ENCODE assay signal across 8 cellular contexts in the genomic region with DNA sequence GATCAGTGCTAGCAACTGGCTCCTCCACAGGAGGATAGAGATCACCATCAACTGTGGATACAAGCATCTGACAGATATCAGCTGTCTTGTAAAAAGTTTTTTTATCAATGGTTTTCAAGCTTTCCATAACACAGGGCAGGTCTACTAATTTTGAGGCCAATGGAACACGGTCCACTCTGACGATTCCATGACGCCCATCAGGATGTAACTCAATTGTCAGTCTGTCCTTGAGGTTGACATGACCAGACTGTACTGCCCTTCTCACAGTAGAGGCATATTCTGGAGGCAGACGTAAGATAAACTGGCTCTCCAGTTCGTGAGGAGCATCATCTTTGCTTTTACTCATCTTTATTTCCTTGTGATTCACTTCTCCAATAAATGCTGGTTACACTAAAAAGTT. TPM values are rescaled to one million over a fixed set of nuclear protein-coding genes. Genes with fewer than 3 reads are reported as not detected.
DNase-seq lines count a peak whose midpoint lies in the region; ATAC-seq and TF ChIP-seq lines count a peak whose summit lies in the region.

No MANE protein-coding gene starts in this region.

- H3K9me3 Mint-ChIP-seq in brain: peaks cover 77 to 88% (median 80%) of the 10 kb centered on the region in 5 experiments

- no peak for ATAC-seq in heart left ventricle
- no peak for ATAC-seq in left cardiac atrium
- ATAC-seq in HG03442 (IDR thresholded peaks at IDR 0.05; ENCODE audit: unreplicated experiment): no peak
- no peak for ATAC-seq in GM18502 (IDR thresholded peaks at IDR 0.05; ENCODE audit: poor library complexity, unreplicated experiment)

- H3K27me3 Mint-ChIP-seq in brain: peaks cover 30% of the 10 kb centered on the region

- 58 to 68% (median 60%) methylated on average over 5 of the region's 5 CpGs for WGBS in heart left ventricle, 4 donors
- WGBS in mesendoderm (ENCODE audit: extremely low coverage, insufficient coverage, low lambda C conversion rate): no CpG with 5 or more reads among the region's 5 CpGs

- H3K4me1 ChIP-seq in heart left ventricle (peaks cover 0 to 18% (median 8%) of the 10 kb centered on the region in 12 donors), mesendoderm (ENCODE audit: control insufficient read depth, low read depth, low read length) (no peaks in the 10 kb centered on the region), uterus (no peaks in the 10 kb centered on the region)

- H3K9me3 ChIP-seq in heart left ventricle: peaks cover 4 to 81% (median 57%) of the 10 kb centered on the region in 12 donors
- H3K9me3 ChIP-seq in uterus: peaks cover 14 to 62% of the 10 kb centered on the region in 2 donors

- peak overlapping the region; percentile 94 to 99 (median 98) for H3K4me3 Mint-ChIP-seq in brain

- H3K9ac ChIP-seq in mesendoderm (ENCODE audit: low read length): peak overlapping the region; percentile 68

- peak overlapping the region; percentile 32 to 88 (median 74) for H3K4me3 ChIP-seq in heart left ventricle
- H3K4me3 ChIP-seq in mesendoderm (ENCODE audit: low read length): peak overlapping the region; percentile 80
- peak overlapping the region; percentile 62 to 72 for H3K4me3 ChIP-seq in uterus

- peak overlapping the region; percentile 86 for H3K4me2 ChIP-seq in mesendoderm (ENCODE audit: low read length)

- H3K36me3 ChIP-seq in heart left ventricle (peaks cover 0 to 46% (median 13%) of the 10 kb centered on the region in 9 donors), mesendoderm (ENCODE audit: control insufficient read depth, insufficient read depth, low read length) (peaks cover 4% of the 10 kb centered on the region), uterus (no peaks in the 10 kb centered on the region)

- H3K23ac ChIP-seq in mesendoderm (ENCODE audit: low read length): no peak overlapping the region

- DNase-seq in heart left ventricle: no peak
- no peak for DNase-seq in left cardiac atrium
- peak; percentile 3 for DNase-seq in mesendoderm
- no peak for DNase-seq in uterus
- no peak for DNase-seq in NCI-H2171 treated with DMSO at 0.1 percent for 48 hours (lab: John Stamatoyannopoulos, UW)

- H3K4me1 Mint-ChIP-seq in brain: peaks cover 54% of the 10 kb centered on the region

- intact Hi-C loops in heart left ventricle (cut with DNase I): loop anchor here in 6 of 10 donors (2.0 to 10.0 kb wide), 5 partner anchors 75 to 245 kb away; partner anchors contain the start of gene PCDHB15 (in 1 of the 6)
- intact Hi-C loops in left cardiac atrium (cut with DNase I): loop anchor here in 1 of 2 donors (5.0 kb wide), 1 partner anchor 243 kb away; no protein-coding TSS in a partner anchor
- intact Hi-C loops in uterus (cut with DNase I; ENCODE audit: low total_unique reads): no loop called here

- H4K8ac ChIP-seq in mesendoderm (ENCODE audit: low read depth, low read length): no peak overlapping the region

- H2BK120ac ChIP-seq in mesendoderm (ENCODE audit: low read depth, low read length): no peak overlapping the region

- TF ChIP-seq POLR2A in heart left ventricle (IDR thresholded peaks at IDR 0.05): no peak
- TF ChIP-seq POLR2A in uterus (IDR thresholded peaks at IDR 0.05): no peak

- peaks cover 75% of the 10 kb centered on the region for H3K36me3 Mint-ChIP-seq in brain

- peak overlapping the region; percentile 31 for H3K56ac ChIP-seq in mesendoderm (ENCODE audit: low read length)

- no peak overlapping the region for H2AK5ac ChIP-seq in mesendoderm (ENCODE audit: low read length)

- H3K27ac Mint-ChIP-seq in brain: peak overlapping the region; percentile 99 to 100 (median 99)

- no peak for TF ChIP-seq CTCF in heart left ventricle (IDR thresholded peaks at IDR 0.05)
- no peak for TF ChIP-seq CTCF in brain (conservative IDR thresholded peaks at IDR 0.05)
- TF ChIP-seq CTCF in uterus (IDR thresholded peaks at IDR 0.05): no peak

- no peak overlapping the region for H3K4ac ChIP-seq in mesendoderm (ENCODE audit: low read depth, low read length)

- H3K79me1 ChIP-seq in mesendoderm (ENCODE audit: low read length): peaks cover 10% of the 10 kb centered on the region

- no peak overlapping the region for H2BK5ac ChIP-seq in mesendoderm (ENCODE audit: low read length)

- H3K18ac ChIP-seq in mesendoderm (ENCODE audit: low read length): no peak overlapping the region

- peaks cover 19% of the 10 kb centered on the region for H3K79me2 ChIP-seq in mesendoderm (ENCODE audit: control insufficient read depth, insufficient read depth, low read length)

- no peaks in the 10 kb centered on the region for H3K27me3 ChIP-seq in heart left ventricle
- no peaks in the 10 kb centered on the region for H3K27me3 ChIP-seq in mesendoderm (ENCODE audit: insufficient read depth, low read length, poor library complexity)
- H3K27me3 ChIP-seq in uterus: no peaks in the 10 kb centered on the region

- peak overlapping the region in 9 of 12 donors; percentile 87 to 97 (median 93) for H3K27ac ChIP-seq in heart left ventricle
- no peak overlapping the region for H3K27ac ChIP-seq in mesendoderm (ENCODE audit: low read depth, low read length)
- peak overlapping the region in 1 of 2 donors; percentile 92 for H3K27ac ChIP-seq in uterus

- no peak overlapping the region for H2BK15ac ChIP-seq in mesendoderm (replicated peaks; ENCODE audit: low read depth)

- H4K5ac ChIP-seq in mesendoderm (ENCODE audit: low read length): no peak overlapping the region

RNA-seq across cellular contexts. Expression of gene TAF7, which starts 0.9 kb away (rescaled TPM):
- 100 to 1,000 TPM in 4 of 9 donors, 10 to 100 TPM in 5; 73.9 to 107 (median 99.9) TPM for total RNA-seq in heart left ventricle
- polyA plus RNA-seq in heart left ventricle: 100 to 1,000 TPM in 1 of 2 donors, 10 to 100 TPM in 1; 47.2 to 159 TPM
- 10 to 100 TPM; 86.3 to 93.5 TPM for total RNA-seq in left cardiac atrium
- 145 TPM for polyA plus RNA-seq in brain (ENCODE audit: insufficient read depth, low read depth, low replicate concordance)
- 112 TPM for polyA plus RNA-seq in mesendoderm (2013, experiment 1 of 2)
- 110 TPM for polyA plus RNA-seq in mesendoderm (2013, experiment 2 of 2)
- 100 to 1,000 TPM in 2 of 4 donors, 10 to 100 TPM in 2; 76.1 to 121 (median 98.0) TPM for total RNA-seq in uterus

RNA-seq across cellular contexts. Expression of gene PCDHGA1, which starts 10.6 kb away (rescaled TPM):
- total RNA-seq in heart left ventricle (1 to 10 TPM; 2.1 to 4.9 (median 3.5) TPM), left cardiac atrium (1 to 10 TPM; 1.4 to 1.8 TPM), uterus (1 to 10 TPM in 2 of 4 donors, under 1 TPM in 2; under 0.01 to 3.3 (median 1.5) TPM)
- polyA plus RNA-seq in heart left ventricle (1 to 10 TPM; 1.3 to 1.4 TPM), brain (ENCODE audit: insufficient read depth, low read depth, low replicate concordance) (4.9 TPM)
- polyA plus RNA-seq in mesendoderm (2013, experiment 1 of 2): 0.80 TPM
- polyA plus RNA-seq in mesendoderm (2013, experiment 2 of 2): 0.71 TPM

RNA-seq across cellular contexts. Expression of gene SLC25A2, which starts 15.8 kb away (rescaled TPM):
- not detected for total RNA-seq in heart left ventricle
- not detected for polyA plus RNA-seq in heart left ventricle
- not detected for total RNA-seq in left cardiac atrium
- not detected for polyA plus RNA-seq in brain (ENCODE audit: insufficient read depth, low read depth, low replicate concordance)
- polyA plus RNA-seq in mesendoderm (2013, experiment 1 of 2): not detected
- not detected for polyA plus RNA-seq in mesendoderm (2013, experiment 2 of 2)
- total RNA-seq in uterus: 1 to 10 TPM in 2 of 4 donors, under 1 TPM in 1, not detected in 1; 0.28 to 2.4 (median 2.3) TPM

RNA-seq across cellular contexts. Expression of gene PCDHGA2, which starts 18.9 kb away (rescaled TPM):
- total RNA-seq in heart left ventricle (10 to 100 TPM in 6 of 9 donors, 1 to 10 TPM in 3; 5.8 to 15.1 (median 10.7) TPM), left cardiac atrium (1 to 10 TPM; 4.5 to 7.3 TPM), uterus (10 to 100 TPM in 2 of 4 donors, 1 to 10 TPM in 2; 3.2 to 11.6 (median 9.3) TPM)
- polyA plus RNA-seq in heart left ventricle (1 to 10 TPM; 2.7 to 3.6 TPM), brain (ENCODE audit: insufficient read depth, low read depth, low replicate concordance) (7.8 TPM)
- 0.27 TPM for polyA plus RNA-seq in mesendoderm (2013, experiment 1 of 2)
- polyA plus RNA-seq in mesendoderm (2013, experiment 2 of 2): 0.27 TPM

RNA-seq across cellular contexts. Expression of gene PCDHGA3, which starts 23.9 kb away (rescaled TPM):
- total RNA-seq in heart left ventricle (10 to 100 TPM in 8 of 9 donors, 1 to 10 TPM in 1; 7.6 to 27.2 (median 14.7) TPM), left cardiac atrium (1 to 10 TPM; 5.0 to 5.8 TPM), uterus (1 to 10 TPM in 3 of 4 donors, under 1 TPM in 1; 0.51 to 8.2 (median 5.6) TPM)
- polyA plus RNA-seq in heart left ventricle (1 to 10 TPM; 3.5 to 5.9 TPM), brain (ENCODE audit: insufficient read depth, low read depth, low replicate concordance) (4.4 TPM)
- 0.27 TPM for polyA plus RNA-seq in mesendoderm (2013, experiment 1 of 2)
- polyA plus RNA-seq in mesendoderm (2013, experiment 2 of 2): 0.27 TPM
